16 cellular contexts compared by ENCODE assay signal in genomic region chr14:87102979-87103378, GRCh38.
"Had no signal": no experiment of that assay in that cellular context is flagged by ENCODE, and none has a peak within 500 bp of the region (broad histone marks: within the 10 kb centered on the region; RNA-seq: fewer than 3 reads in every experiment).

No MANE protein-coding gene starts in this region.

- H3K4me3 ChIP-seq: esophagus squamous epithelium had no signal

- H3K4me1 ChIP-seq: esophagus squamous epithelium had no signal

- H3K27ac ChIP-seq: esophagus squamous epithelium, WERI-Rb-1 had no signal

- H3K4me3 Mint-ChIP-seq: activated naive CD4-positive, alpha-beta T cell treated with anti-CD3 and anti-CD28 coated beads for 36 hours; activated naive CD8-positive, alpha-beta T cell treated with anti-CD3 and anti-CD28 coated beads, Interleukin-2, amount 50 U/mL, for 24 hours; activated T-helper 17 cell treated with anti-CD3 and anti-CD28 coated beads, Interleukin-2, amount 50 U/mL, for 72 hours; mesothelial cell of epicardium; stimulated activated naive CD8-positive, alpha-beta T cell treated with anti-CD3 and anti-CD28 coated beads, Interleukin-15, amount 100 ng/mL, for 72 hours; T-helper 17 cell; type B pancreatic cell had no signal

- H3K4me1 Mint-ChIP-seq: activated naive CD8-positive, alpha-beta T cell treated with anti-CD3 and anti-CD28 coated beads, Interleukin-2, amount 50 U/mL, for 24 hours; activated T-helper 17 cell treated with anti-CD3 and anti-CD28 coated beads, Interleukin-2, amount 50 U/mL, for 72 hours; stimulated activated naive CD8-positive, alpha-beta T cell treated with anti-CD3 and anti-CD28 coated beads, Interleukin-15, amount 100 ng/mL, for 72 hours; T-helper 17 cell had no signal

- H3K9me3 Mint-ChIP-seq: mesothelial cell of epicardium, type B pancreatic cell had no signal

- H3K27ac Mint-ChIP-seq: activated naive CD4-positive, alpha-beta T cell treated with anti-CD3 and anti-CD28 coated beads for 36 hours; activated naive CD8-positive, alpha-beta T cell treated with anti-CD3 and anti-CD28 coated beads, Interleukin-2, amount 50 U/mL, for 24 hours; activated T-helper 17 cell treated with anti-CD3 and anti-CD28 coated beads, Interleukin-2, amount 50 U/mL, for 72 hours; mesothelial cell of epicardium; progenitor cell of endocrine pancreas; stimulated activated naive CD8-positive, alpha-beta T cell treated with anti-CD3 and anti-CD28 coated beads, Interleukin-15, amount 100 ng/mL, for 72 hours; T-helper 17 cell; type B pancreatic cell had no signal

- H3K9me3 ChIP-seq: esophagus squamous epithelium had no signal

- H3K27me3 Mint-ChIP-seq: activated naive CD8-positive, alpha-beta T cell treated with anti-CD3 and anti-CD28 coated beads, Interleukin-2, amount 50 U/mL, for 24 hours; activated T-helper 17 cell treated with anti-CD3 and anti-CD28 coated beads, Interleukin-2, amount 50 U/mL, for 72 hours; progenitor cell of endocrine pancreas; stimulated activated naive CD8-positive, alpha-beta T cell treated with anti-CD3 and anti-CD28 coated beads, Interleukin-15, amount 100 ng/mL, for 72 hours; T-helper 17 cell; type B pancreatic cell had no signal

- H3K27me3 ChIP-seq: esophagus squamous epithelium had no signal

- H3K36me3 ChIP-seq: esophagus squamous epithelium, WERI-Rb-1 had no signal

- DNase-seq: activated CD4-positive, alpha-beta T cell treated with anti-CD3 and anti-CD28 coated beads, Interleukin-2, amount 50 U/mL, for 48 hours; activated naive CD4-positive, alpha-beta T cell treated with anti-CD3 and anti-CD28 coated beads for 36 hours; activated naive CD8-positive, alpha-beta T cell treated with anti-CD3 and anti-CD28 coated beads, Interleukin-2, amount 50 U/mL, for 24 hours; aorta; esophagus squamous epithelium; hippocampal formation; kidney glomerular epithelial cell; right cardiac atrium; small intestine; stimulated activated naive CD8-positive, alpha-beta T cell treated with anti-CD3 and anti-CD28 coated beads, Interleukin-15, amount 100 ng/mL, for 72 hours; T-helper 17 cell; WERI-Rb-1 had no signal

- H3K36me3 Mint-ChIP-seq: mesothelial cell of epicardium, type B pancreatic cell had no signal
